ENCODE assay signal across 1 cellular context in the genomic region with DNA sequence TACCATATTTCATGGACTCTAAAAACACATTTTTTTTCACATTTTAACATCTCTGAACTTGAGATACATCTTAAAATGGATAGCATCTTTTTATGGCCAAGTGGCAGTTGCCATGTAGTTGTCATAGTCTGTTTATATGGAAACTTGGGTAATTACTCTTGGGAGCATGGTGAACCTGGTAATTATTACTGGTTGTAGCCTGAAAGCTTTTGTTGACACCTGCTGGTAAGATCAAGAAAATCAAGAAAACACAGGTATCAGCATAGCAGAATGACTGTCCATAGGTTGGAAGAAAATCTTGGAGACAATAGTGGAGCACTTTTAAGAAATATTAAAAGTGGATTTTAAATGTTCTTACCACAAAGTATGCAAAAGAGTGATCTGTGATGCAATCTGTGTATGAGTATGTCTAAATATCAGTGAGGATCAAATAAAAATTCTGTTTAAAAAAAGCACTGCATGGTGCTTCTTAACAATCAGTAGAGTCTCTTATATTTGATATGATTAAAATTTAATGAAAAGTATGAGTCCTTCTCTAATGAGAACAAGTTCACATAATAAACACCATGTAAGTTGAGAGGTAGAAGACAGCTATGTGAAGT.
TF ChIP-seq lines count a peak whose summit lies in the region.

No MANE protein-coding gene starts in this region.

TF ChIP-seq in K562, 482 proteins besides CTCF, POLR2A, EP300 and RAD21 (continued from another document):
- no peak for TF ChIP-seq ZBTB34 (CRISPR knock-in tag; IDR thresholded peaks at IDR 0.05)
